Comparison of ENCODE assay signal across 12 cellular contexts in genomic region chr13:40438022-40438692, GRCh38.
DNase-seq lines count a peak whose midpoint lies in the region; ATAC-seq and TF ChIP-seq lines count a peak whose summit lies in the region.
"Had no signal": no experiment of that assay in that cellular context is flagged by ENCODE, and none has a peak within 500 bp of the region (broad histone marks: within the 10 kb centered on the region; RNA-seq: fewer than 3 reads in every experiment).

No MANE protein-coding gene starts in this region.

- CTCF ChIA-PET in CD8-positive, alpha-beta T cell (lab: Charles Lee): interaction anchor here (0.9 kb wide), 1 partner anchor 232 kb away, joined by 3 read pairs; no protein-coding TSS in a partner anchor
- CTCF ChIA-PET in activated CD4-positive, alpha-beta memory T cell treated with anti-CD3 and anti-CD28 coated beads for 36 hours (lab: Charles Lee): interaction anchor here (0.6 to 1.5 kb wide), 3 partner anchors 12 to 495 kb away, joined by 3 to 7 read pairs (median 3); no protein-coding TSS in a partner anchor

- TF ChIP-seq CTCF in CD8-positive, alpha-beta T cell (IDR thresholded peaks at IDR 0.05): no peak
- TF ChIP-seq CTCF in fibroblast of villous mesenchyme (IDR thresholded peaks at IDR 0.05; ENCODE audit: insufficient read depth, low read depth, low read length): no peak
- TF ChIP-seq CTCF in smooth muscle cell (IDR thresholded peaks at IDR 0.05; ENCODE audit: borderline replicate concordance, insufficient read depth, poor library complexity, severe bottlenecking): no peak

- no peak for ATAC-seq in CD8-positive, alpha-beta T cell

- H3K36me3 Mint-ChIP-seq in CD8-positive, alpha-beta T cell: no peaks in the 10 kb centered on the region
- H3K36me3 Mint-ChIP-seq in activated CD4-positive, alpha-beta memory T cell treated with anti-CD3 and anti-CD28 coated beads for 36 hours: no peaks in the 10 kb centered on the region

- no peaks in the 10 kb centered on the region for H3K36me3 ChIP-seq in CD8-positive, alpha-beta T cell (ENCODE audit: insufficient read depth, low read length)
- no peaks in the 10 kb centered on the region for H3K36me3 ChIP-seq in smooth muscle cell (ENCODE audit: low read depth)
- H3K36me3 ChIP-seq: SJCRH30 had no signal

- POLR2A ChIA-PET in CD8-positive, alpha-beta T cell (lab: Charles Lee): interaction anchor here (1.3 kb wide), 1 partner anchor 41 kb away, joined by 3 read pairs; no protein-coding TSS in a partner anchor
- POLR2A ChIA-PET in activated CD4-positive, alpha-beta memory T cell treated with anti-CD3 and anti-CD28 coated beads for 36 hours (lab: Charles Lee): interaction anchor here (0.5 to 1.2 kb wide), 3 partner anchors 66 to 335 kb away, joined by 3 to 6 read pairs (median 4); no protein-coding TSS in a partner anchor

- H2AFZ ChIP-seq in smooth muscle cell (ENCODE audit: low read depth): peak overlapping the region; percentile 87

- no peak for DNase-seq in CD8-positive, alpha-beta T cell
- no peak for DNase-seq in activated CD4-positive, alpha-beta memory T cell treated with anti-CD3 and anti-CD28 coated beads for 36 hours
- DNase-seq in fibroblast of villous mesenchyme (ENCODE audit: low read depth) (peak; percentile 44), smooth muscle cell (lab: John Stamatoyannopoulos, UW; ENCODE audit: unreplicated experiment) (no peak), pons (ENCODE audit: low spot score) (no peak), NCI-H748 treated with DMSO at 0.1 percent for 48 hours (lab: John Stamatoyannopoulos, UW) (no peak), HK-2 (ENCODE audit: unreplicated experiment) (no peak)
- DNase-seq: activated CD4-positive, CD25-positive, alpha-beta regulatory T cell treated with anti-CD3 and anti-CD28 coated beads, Interleukin-2, amount 50 U/mL, for 72 hours; NCI-H1417 treated with DMSO at 0.1 percent for 48 hours; NCI-H526 treated with DMSO at 0.1 percent for 48 hours; SJCRH30 had no signal

- no peak overlapping the region for H3K9ac ChIP-seq in smooth muscle cell (ENCODE audit: low read depth)

- H3K4me3 ChIP-seq in CD8-positive, alpha-beta T cell (ENCODE audit: low read depth, low read length): no peak overlapping the region
- H3K4me3 ChIP-seq in fibroblast of villous mesenchyme (ENCODE audit: low read depth, low read length) (no peak overlapping the region), smooth muscle cell (peak overlapping the region; percentile 24)
- H3K4me3 ChIP-seq: SJCRH30, skin epidermis had no signal

- H3K9me3 ChIP-seq in CD8-positive, alpha-beta T cell (ENCODE audit: low read length): no peaks in the 10 kb centered on the region
- H3K9me3 ChIP-seq in smooth muscle cell (replicated peaks; ENCODE audit: low read depth): no peaks in the 10 kb centered on the region
- H3K9me3 ChIP-seq: SJCRH30 had no signal

- peak overlapping the region; percentile 78 for H3K27ac Mint-ChIP-seq in CD8-positive, alpha-beta T cell
- H3K27ac Mint-ChIP-seq in activated CD4-positive, alpha-beta memory T cell treated with anti-CD3 and anti-CD28 coated beads for 36 hours: peak overlapping the region; percentile 71

- H3K27ac ChIP-seq in CD8-positive, alpha-beta T cell (ENCODE audit: low read depth, low read length): no peak overlapping the region
- H3K27ac ChIP-seq in smooth muscle cell (ENCODE audit: low read depth): no peak overlapping the region
- H3K27ac ChIP-seq: SJCRH30 had no signal

- H3K27me3 ChIP-seq in CD8-positive, alpha-beta T cell (ENCODE audit: insufficient read depth, low read length): no peaks in the 10 kb centered on the region
- no peaks in the 10 kb centered on the region for H3K27me3 ChIP-seq in smooth muscle cell (ENCODE audit: low read depth)
- H3K27me3 ChIP-seq: SJCRH30 had no signal

- H3K4me3 Mint-ChIP-seq in CD8-positive, alpha-beta T cell: peak overlapping the region; percentile 57
- H3K4me3 Mint-ChIP-seq in activated CD4-positive, alpha-beta memory T cell treated with anti-CD3 and anti-CD28 coated beads for 36 hours: peak overlapping the region; percentile 59

- H3K9me3 Mint-ChIP-seq in CD8-positive, alpha-beta T cell: no peaks in the 10 kb centered on the region
- no peaks in the 10 kb centered on the region for H3K9me3 Mint-ChIP-seq in activated CD4-positive, alpha-beta memory T cell treated with anti-CD3 and anti-CD28 coated beads for 36 hours

- H3K27me3 Mint-ChIP-seq in CD8-positive, alpha-beta T cell (ENCODE audit: low read depth): no peaks in the 10 kb centered on the region
- H3K27me3 Mint-ChIP-seq in activated CD4-positive, alpha-beta memory T cell treated with anti-CD3 and anti-CD28 coated beads for 36 hours: no peaks in the 10 kb centered on the region

- H3K4me1 Mint-ChIP-seq in CD8-positive, alpha-beta T cell (ENCODE audit: low read depth): peaks cover 48% of the 10 kb centered on the region
- H3K4me1 Mint-ChIP-seq in activated CD4-positive, alpha-beta memory T cell treated with anti-CD3 and anti-CD28 coated beads for 36 hours (ENCODE audit: low read depth): peaks cover 42% of the 10 kb centered on the region

- H4K20me1 ChIP-seq in smooth muscle cell (ENCODE audit: low read depth): no peaks in the 10 kb centered on the region

- no peaks in the 10 kb centered on the region for H3K79me2 ChIP-seq in smooth muscle cell (ENCODE audit: low read depth)

- intact Hi-C loops in CD8-positive, alpha-beta T cell (cut with DNase I, micrococcal nuclease): loop anchor here in 1 of 2 experiments (5.0 kb wide), 3 partner anchors 49 to 371 kb away; no protein-coding TSS in a partner anchor
- intact Hi-C loops in activated CD4-positive, alpha-beta memory T cell treated with anti-CD3 and anti-CD28 coated beads for 36 hours (cut with micrococcal nuclease): loop anchor here (2.0 to 5.0 kb wide), 8 partner anchors 47 to 661 kb away; no protein-coding TSS in a partner anchor

- H3K4me1 ChIP-seq in CD8-positive, alpha-beta T cell (ENCODE audit: insufficient read depth, low read length): peaks cover 48% of the 10 kb centered on the region
- no peaks in the 10 kb centered on the region for H3K4me1 ChIP-seq in smooth muscle cell (ENCODE audit: low read depth)

- no peaks in the 10 kb centered on the region for H3F3A ChIP-seq in smooth muscle cell (ENCODE audit: low read depth)

- WGBS in smooth muscle cell (ENCODE audit: low lambda C conversion rate): 50% methylated on average over 6 of the region's 6 CpGs

- H3K4me2 ChIP-seq in smooth muscle cell: peak overlapping the region; percentile 79
